Comparison of ENCODE assay signal across 8 cellular contexts in genomic region chr11:90476442-90477007, GRCh38.
DNase-seq lines count a peak whose midpoint lies in the region; ATAC-seq and TF ChIP-seq lines count a peak whose summit lies in the region.

No MANE protein-coding gene starts in this region.

- H3K4me3 ChIP-seq in GM12864 (ENCODE audit: low read depth, low read length) = no peak overlapping the region

- H3K36me3 Mint-ChIP-seq in activated CD8-positive, alpha-beta T cell treated with anti-CD3 and anti-CD28 coated beads, Interleukin-2, amount 10 ng/mL, durations not matched to agents 7 days and 5 days (ENCODE audit: low read depth) = no peaks in the 10 kb centered on the region
- no peaks in the 10 kb centered on the region for H3K36me3 Mint-ChIP-seq in immature natural killer cell

- ATAC-seq in GM21526 (IDR thresholded peaks at IDR 0.05; ENCODE audit: low FRiP score, unreplicated experiment) (peak; percentile 58), HG03571 (IDR thresholded peaks at IDR 0.05; ENCODE audit: unreplicated experiment) (no peak)
- no peak for ATAC-seq in activated CD8-positive, alpha-beta T cell treated with anti-CD3 and anti-CD28 coated beads, Interleukin-2, amount 10 ng/mL, durations not matched to agents 7 days and 5 days

- POLR2A ChIA-PET in activated CD8-positive, alpha-beta T cell treated with anti-CD3 and anti-CD28 coated beads, Interleukin-2, amount 10 ng/mL, durations not matched to agents 7 days and 5 days (lab: Charles Lee) = no interaction called here

- H3K9me3 Mint-ChIP-seq in activated CD8-positive, alpha-beta T cell treated with anti-CD3 and anti-CD28 coated beads, Interleukin-2, amount 10 ng/mL, durations not matched to agents 7 days and 5 days (ENCODE audit: insufficient read depth) = no peaks in the 10 kb centered on the region
- H3K9me3 Mint-ChIP-seq in immature natural killer cell = peaks cover 1 to 29% (median 7%) of the 10 kb centered on the region in 6 donors

- no peaks in the 10 kb centered on the region for H3K4me1 Mint-ChIP-seq in activated CD8-positive, alpha-beta T cell treated with anti-CD3 and anti-CD28 coated beads, Interleukin-2, amount 10 ng/mL, durations not matched to agents 7 days and 5 days (ENCODE audit: low read depth)
- no peaks in the 10 kb centered on the region for H3K4me1 Mint-ChIP-seq in immature natural killer cell

- CTCF ChIA-PET in activated CD8-positive, alpha-beta T cell treated with anti-CD3 and anti-CD28 coated beads, Interleukin-2, amount 10 ng/mL, durations not matched to agents 7 days and 5 days (lab: Charles Lee) = no interaction called here

- no peak overlapping the region for H3K4me3 Mint-ChIP-seq in activated CD8-positive, alpha-beta T cell treated with anti-CD3 and anti-CD28 coated beads, Interleukin-2, amount 10 ng/mL, durations not matched to agents 7 days and 5 days
- no peak overlapping the region for H3K4me3 Mint-ChIP-seq in immature natural killer cell

- H3K27ac Mint-ChIP-seq in activated CD8-positive, alpha-beta T cell treated with anti-CD3 and anti-CD28 coated beads, Interleukin-2, amount 10 ng/mL, durations not matched to agents 7 days and 5 days = no peak overlapping the region
- no peak overlapping the region for H3K27ac Mint-ChIP-seq in immature natural killer cell

- H3K27me3 Mint-ChIP-seq in activated CD8-positive, alpha-beta T cell treated with anti-CD3 and anti-CD28 coated beads, Interleukin-2, amount 10 ng/mL, durations not matched to agents 7 days and 5 days (ENCODE audit: low read depth) = no peaks in the 10 kb centered on the region
- H3K27me3 Mint-ChIP-seq in immature natural killer cell (ENCODE audit: low read depth in 3 of 3) = no peaks in the 10 kb centered on the region

- peak; percentile 42 for TF ChIP-seq CTCF in GM12864 (IDR thresholded peaks at IDR 0.05; ENCODE audit: low read depth, low read length, missing control alignments)

- peak; percentile 19 for DNase-seq in GM12864 (ENCODE audit: low read depth)
- DNase-seq in NCI-H128 (lab: John Stamatoyannopoulos, UW; ENCODE audit: unreplicated experiment) = peak; percentile 16
- peak; percentile 28 for DNase-seq in activated CD8-positive, alpha-beta T cell treated with anti-CD3 and anti-CD28 coated beads, Interleukin-2, amount 10 ng/mL, durations not matched to agents 7 days and 5 days
- DNase-seq in kidney tubule cell (ENCODE audit: low spot score) = peak; percentile 72
- no peak for DNase-seq in NCI-H1694 (lab: John Stamatoyannopoulos, UW)
- no peak for DNase-seq in immature natural killer cell

Comparison
In these comparisons a context has a peak if more than half of its experiments do, and no peak if none do; other contexts are left out.
1. DNase-seq: peak in GM12864 (single experiment), NCI-H128 (single experiment), activated CD8-positive, alpha-beta T cell treated with anti-CD3 and anti-CD28 coated beads, Interleukin-2, amount 10 ng/mL, durations not matched to agents 7 days and 5 days (single experiment) and kidney tubule cell (single experiment); none in NCI-H1694 (single experiment) and immature natural killer cell (0 of 3).